ENCODE assay signal across 16 cellular contexts in the genomic region with DNA sequence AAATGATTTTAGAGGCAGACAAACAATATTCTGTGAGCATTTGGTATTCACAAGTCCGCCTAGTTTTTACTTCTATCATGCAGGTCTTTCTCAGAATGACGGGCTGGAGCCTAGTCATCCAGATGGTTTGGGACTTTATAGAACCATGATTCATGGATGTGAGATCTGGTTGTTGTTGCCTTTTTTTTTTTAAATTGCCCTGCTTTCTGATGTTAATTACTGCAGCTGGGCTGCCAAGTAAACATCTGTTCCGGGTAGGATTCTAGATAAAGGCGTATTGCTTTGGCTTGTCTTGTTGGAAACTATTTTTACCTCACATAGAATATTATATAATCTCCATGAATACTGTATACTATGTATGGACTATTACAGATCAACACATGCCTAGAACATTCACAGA. TPM values are rescaled to one million over a fixed set of nuclear protein-coding genes. Genes with fewer than 3 reads are reported as not detected.
DNase-seq lines count a peak whose midpoint lies in the region; ATAC-seq and TF ChIP-seq lines count a peak whose summit lies in the region.
"Had no signal": no experiment of that assay in that cellular context is flagged by ENCODE, and none has a peak within 500 bp of the region (broad histone marks: within the 10 kb centered on the region; RNA-seq: fewer than 3 reads in every experiment).

No MANE protein-coding gene starts in this region.

- H3K27me3 ChIP-seq in body of pancreas: no peaks in the 10 kb centered on the region
- no peaks in the 10 kb centered on the region for H3K27me3 ChIP-seq in effector memory CD4-positive, alpha-beta T cell (replicated peaks; ENCODE audit: control insufficient read depth, insufficient read depth, low read length, poor library complexity, severe bottlenecking)

- peak; percentile 27 for ATAC-seq in body of pancreas
- peak; percentile 58 for ATAC-seq in left colon
- ATAC-seq in GM19324 (IDR thresholded peaks at IDR 0.05; ENCODE audit: low FRiP score, unreplicated experiment): no peak
- ATAC-seq: lower lobe of right lung had no signal

- no peaks in the 10 kb centered on the region for H3K9me3 ChIP-seq in body of pancreas
- H3K9me3 ChIP-seq in effector memory CD4-positive, alpha-beta T cell (ENCODE audit: control insufficient read depth, low read length): no peaks in the 10 kb centered on the region
- H3K9me3 ChIP-seq: lower lobe of right lung had no signal

- intact Hi-C loops in body of pancreas (cut with DNase I): no loop called here
- intact Hi-C loops in left colon (cut with DNase I, micrococcal nuclease): no loop called here

- peaks cover 18% of the 10 kb centered on the region for H3K4me1 ChIP-seq in body of pancreas
- no peaks in the 10 kb centered on the region for H3K4me1 ChIP-seq in effector memory CD4-positive, alpha-beta T cell (ENCODE audit: control insufficient read depth, insufficient read depth, low read length, poor library complexity, severe bottlenecking)

- no peak overlapping the region for H3K4me3 ChIP-seq in AG09309 (ENCODE audit: control insufficient read depth, low read depth, low read length)
- no peak overlapping the region for H3K4me3 ChIP-seq in HFF-Myc (replicated peaks; ENCODE audit: low read depth, low read length)
- H3K4me3 ChIP-seq in body of pancreas: no peak overlapping the region
- no peak overlapping the region for H3K4me3 ChIP-seq in effector memory CD4-positive, alpha-beta T cell (ENCODE audit: insufficient read depth, low read depth, low read length, poor library complexity, severe bottlenecking)
- H3K4me3 ChIP-seq: lower lobe of right lung, PC-9 had no signal

- no peak for TF ChIP-seq POLR2A in body of pancreas (IDR thresholded peaks at IDR 0.05)

- peak; percentile 64 for DNase-seq in AG09309 (ENCODE audit: low read depth)
- peak; percentile 51 for DNase-seq in HFF-Myc (ENCODE audit: extremely low read depth, low read depth)
- DNase-seq in body of pancreas: peak in 1 of 4 donors; percentile 20
- DNase-seq in left colon: no peak
- no peak for DNase-seq in cerebellum (ENCODE audit: low spot score)
- DNase-seq in effector memory CD4-positive, alpha-beta T cell: no peak
- no peak for DNase-seq in effector CD4-positive, alpha-beta T cell
- DNase-seq: activated CD4-positive, CD25-positive, alpha-beta regulatory T cell; activated CD8-positive, alpha-beta memory T cell treated with anti-CD3 and anti-CD28 coated beads, Interleukin-2, amount 50 U/mL, for 4 hours; central memory CD4-positive, alpha-beta T cell; lower lobe of right lung; NCI-H2227 treated with DMSO at 0.1 percent for 48 hours; SW 1271 had no signal

- TF ChIP-seq CTCF in AG09309 (IDR thresholded peaks at IDR 0.05; ENCODE audit: control insufficient read depth, insufficient read depth, low read depth, low read length, missing control alignments) (no peak), HFF-Myc (IDR thresholded peaks at IDR 0.05; ENCODE audit: low read depth, low read length, missing control alignments) (no peak), body of pancreas (IDR thresholded peaks at IDR 0.05) (no peak)

- peak overlapping the region in 2 of 4 donors; percentile 1 to 6 for H3K27ac ChIP-seq in body of pancreas
- no peak overlapping the region for H3K27ac ChIP-seq in effector memory CD4-positive, alpha-beta T cell (ENCODE audit: insufficient read depth, low read length, poor library complexity, severe bottlenecking)
- H3K27ac ChIP-seq: epithelial cell of prostate, lower lobe of right lung, PC-9 had no signal

- WGBS in body of pancreas, 2 donors: 31 to 37% methylated on average over 4 of the region's 4 CpGs

- no peaks in the 10 kb centered on the region for H3K36me3 ChIP-seq in body of pancreas (replicated peaks in 1 of 2; ENCODE audit: insufficient read depth in 1 of 2, low read depth in 2 of 2)
- no peaks in the 10 kb centered on the region for H3K36me3 ChIP-seq in effector memory CD4-positive, alpha-beta T cell (ENCODE audit: control insufficient read depth, insufficient read depth, low read length)
- H3K36me3 ChIP-seq: lower lobe of right lung had no signal

RNA-seq across cellular contexts. Expression of gene RNF217, which starts 58.1 kb away (rescaled TPM):
- total RNA-seq in body of pancreas: 10 to 100 TPM; 10.5 to 18.7 TPM
- 10 to 100 TPM in 1 of 2 donors, 1 to 10 TPM in 1; 8.6 to 15.5 TPM for total RNA-seq in left colon
- total RNA-seq in cerebellum: 23.7 TPM

Comparison
In these comparisons a context has a peak if more than half of its experiments do, and no peak if none do; other contexts are left out.
1. DNase-seq: peak in AG09309 (single experiment) and HFF-Myc (single experiment); none in left colon (0 of 2), cerebellum (single experiment), effector memory CD4-positive, alpha-beta T cell (0 of 3) and effector CD4-positive, alpha-beta T cell (single experiment).